1 cellular context compared by ENCODE assay signal in the genomic region with DNA sequence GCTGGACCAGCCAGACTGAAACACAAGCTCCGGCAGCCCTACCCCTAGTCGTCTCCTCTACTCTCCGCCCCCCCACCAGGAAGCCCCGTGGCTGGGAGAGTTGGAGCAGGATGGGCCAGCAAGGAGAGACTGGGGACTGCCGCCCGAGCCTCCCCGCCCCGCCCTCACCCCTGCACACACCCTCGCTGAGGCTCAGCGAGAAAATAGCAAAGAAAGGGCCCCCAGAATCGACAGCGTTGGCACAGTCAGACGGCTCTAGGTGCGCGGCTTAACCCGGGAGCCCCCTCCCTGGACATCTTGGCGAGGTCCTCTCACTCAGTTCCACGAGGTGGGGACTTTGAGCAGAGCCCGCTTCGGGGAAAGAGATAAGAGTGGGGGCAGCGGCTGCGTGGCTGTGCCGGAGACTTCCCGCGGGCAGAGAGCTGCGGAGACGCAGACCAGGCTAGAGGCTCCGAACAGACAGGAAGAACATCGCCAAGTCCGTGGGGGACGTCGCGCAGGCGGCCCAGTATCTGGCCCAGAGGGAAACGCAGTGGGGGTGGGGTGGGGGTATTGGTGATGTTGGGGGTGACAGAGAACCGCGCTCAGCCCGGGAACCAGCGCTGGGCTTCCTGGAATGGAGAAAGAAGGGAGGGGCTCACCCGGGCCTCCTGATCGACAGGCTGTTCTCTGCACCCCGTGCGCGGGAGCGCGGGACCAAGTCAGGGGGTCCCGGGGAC.
A peak's percentile ranks its signal among the peaks of the same experiment; 100 is the strongest.
TF ChIP-seq lines count a peak whose summit lies in the region.

No MANE protein-coding gene starts in this region.

TF ChIP-seq in K562, 482 proteins besides CTCF, POLR2A, EP300 and RAD21 (continued from another document and continues in another):
- TF ChIP-seq, protein P1, sequence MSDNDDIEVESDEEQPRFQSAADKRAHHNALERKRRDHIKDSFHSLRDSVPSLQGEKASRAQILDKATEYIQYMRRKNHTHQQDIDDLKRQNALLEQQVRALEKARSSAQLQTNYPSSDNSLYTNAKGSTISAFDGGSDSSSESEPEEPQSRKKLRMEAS (CRISPR knock-in tag; IDR thresholded peaks at IDR 0.05): no peak
- TF ChIP-seq, protein P2, sequence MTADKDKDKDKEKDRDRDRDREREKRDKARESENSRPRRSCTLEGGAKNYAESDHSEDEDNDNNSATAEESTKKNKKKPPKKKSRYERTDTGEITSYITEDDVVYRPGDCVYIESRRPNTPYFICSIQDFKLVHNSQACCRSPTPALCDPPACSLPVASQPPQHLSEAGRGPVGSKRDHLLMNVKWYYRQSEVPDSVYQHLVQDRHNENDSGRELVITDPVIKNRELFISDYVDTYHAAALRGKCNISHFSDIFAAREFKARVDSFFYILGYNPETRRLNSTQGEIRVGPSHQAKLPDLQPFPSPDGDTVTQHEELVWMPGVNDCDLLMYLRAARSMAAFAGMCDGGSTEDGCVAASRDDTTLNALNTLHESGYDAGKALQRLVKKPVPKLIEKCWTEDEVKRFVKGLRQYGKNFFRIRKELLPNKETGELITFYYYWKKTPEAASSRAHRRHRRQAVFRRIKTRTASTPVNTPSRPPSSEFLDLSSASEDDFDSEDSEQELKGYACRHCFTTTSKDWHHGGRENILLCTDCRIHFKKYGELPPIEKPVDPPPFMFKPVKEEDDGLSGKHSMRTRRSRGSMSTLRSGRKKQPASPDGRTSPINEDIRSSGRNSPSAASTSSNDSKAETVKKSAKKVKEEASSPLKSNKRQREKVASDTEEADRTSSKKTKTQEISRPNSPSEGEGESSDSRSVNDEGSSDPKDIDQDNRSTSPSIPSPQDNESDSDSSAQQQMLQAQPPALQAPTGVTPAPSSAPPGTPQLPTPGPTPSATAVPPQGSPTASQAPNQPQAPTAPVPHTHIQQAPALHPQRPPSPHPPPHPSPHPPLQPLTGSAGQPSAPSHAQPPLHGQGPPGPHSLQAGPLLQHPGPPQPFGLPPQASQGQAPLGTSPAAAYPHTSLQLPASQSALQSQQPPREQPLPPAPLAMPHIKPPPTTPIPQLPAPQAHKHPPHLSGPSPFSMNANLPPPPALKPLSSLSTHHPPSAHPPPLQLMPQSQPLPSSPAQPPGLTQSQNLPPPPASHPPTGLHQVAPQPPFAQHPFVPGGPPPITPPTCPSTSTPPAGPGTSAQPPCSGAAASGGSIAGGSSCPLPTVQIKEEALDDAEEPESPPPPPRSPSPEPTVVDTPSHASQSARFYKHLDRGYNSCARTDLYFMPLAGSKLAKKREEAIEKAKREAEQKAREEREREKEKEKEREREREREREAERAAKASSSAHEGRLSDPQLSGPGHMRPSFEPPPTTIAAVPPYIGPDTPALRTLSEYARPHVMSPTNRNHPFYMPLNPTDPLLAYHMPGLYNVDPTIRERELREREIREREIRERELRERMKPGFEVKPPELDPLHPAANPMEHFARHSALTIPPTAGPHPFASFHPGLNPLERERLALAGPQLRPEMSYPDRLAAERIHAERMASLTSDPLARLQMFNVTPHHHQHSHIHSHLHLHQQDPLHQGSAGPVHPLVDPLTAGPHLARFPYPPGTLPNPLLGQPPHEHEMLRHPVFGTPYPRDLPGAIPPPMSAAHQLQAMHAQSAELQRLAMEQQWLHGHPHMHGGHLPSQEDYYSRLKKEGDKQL (CRISPR knock-in tag; IDR thresholded peaks at IDR 0.05; ENCODE audit: borderline replicate concordance): no peak
- TF ChIP-seq PHF8 (IDR thresholded peaks at IDR 0.05; ENCODE audit: borderline replicate concordance, low read length) (no peak), IRF2 (CRISPR knock-in tag; IDR thresholded peaks at IDR 0.05) (no peak), NR1H2 (CRISPR knock-in tag; IDR thresholded peaks at IDR 0.05) (no peak), NFIC (IDR thresholded peaks at IDR 0.05) (peak; percentile 64), ZZZ3 (IDR thresholded peaks at IDR 0.05) (no peak)
- TF ChIP-seq, protein P3, sequence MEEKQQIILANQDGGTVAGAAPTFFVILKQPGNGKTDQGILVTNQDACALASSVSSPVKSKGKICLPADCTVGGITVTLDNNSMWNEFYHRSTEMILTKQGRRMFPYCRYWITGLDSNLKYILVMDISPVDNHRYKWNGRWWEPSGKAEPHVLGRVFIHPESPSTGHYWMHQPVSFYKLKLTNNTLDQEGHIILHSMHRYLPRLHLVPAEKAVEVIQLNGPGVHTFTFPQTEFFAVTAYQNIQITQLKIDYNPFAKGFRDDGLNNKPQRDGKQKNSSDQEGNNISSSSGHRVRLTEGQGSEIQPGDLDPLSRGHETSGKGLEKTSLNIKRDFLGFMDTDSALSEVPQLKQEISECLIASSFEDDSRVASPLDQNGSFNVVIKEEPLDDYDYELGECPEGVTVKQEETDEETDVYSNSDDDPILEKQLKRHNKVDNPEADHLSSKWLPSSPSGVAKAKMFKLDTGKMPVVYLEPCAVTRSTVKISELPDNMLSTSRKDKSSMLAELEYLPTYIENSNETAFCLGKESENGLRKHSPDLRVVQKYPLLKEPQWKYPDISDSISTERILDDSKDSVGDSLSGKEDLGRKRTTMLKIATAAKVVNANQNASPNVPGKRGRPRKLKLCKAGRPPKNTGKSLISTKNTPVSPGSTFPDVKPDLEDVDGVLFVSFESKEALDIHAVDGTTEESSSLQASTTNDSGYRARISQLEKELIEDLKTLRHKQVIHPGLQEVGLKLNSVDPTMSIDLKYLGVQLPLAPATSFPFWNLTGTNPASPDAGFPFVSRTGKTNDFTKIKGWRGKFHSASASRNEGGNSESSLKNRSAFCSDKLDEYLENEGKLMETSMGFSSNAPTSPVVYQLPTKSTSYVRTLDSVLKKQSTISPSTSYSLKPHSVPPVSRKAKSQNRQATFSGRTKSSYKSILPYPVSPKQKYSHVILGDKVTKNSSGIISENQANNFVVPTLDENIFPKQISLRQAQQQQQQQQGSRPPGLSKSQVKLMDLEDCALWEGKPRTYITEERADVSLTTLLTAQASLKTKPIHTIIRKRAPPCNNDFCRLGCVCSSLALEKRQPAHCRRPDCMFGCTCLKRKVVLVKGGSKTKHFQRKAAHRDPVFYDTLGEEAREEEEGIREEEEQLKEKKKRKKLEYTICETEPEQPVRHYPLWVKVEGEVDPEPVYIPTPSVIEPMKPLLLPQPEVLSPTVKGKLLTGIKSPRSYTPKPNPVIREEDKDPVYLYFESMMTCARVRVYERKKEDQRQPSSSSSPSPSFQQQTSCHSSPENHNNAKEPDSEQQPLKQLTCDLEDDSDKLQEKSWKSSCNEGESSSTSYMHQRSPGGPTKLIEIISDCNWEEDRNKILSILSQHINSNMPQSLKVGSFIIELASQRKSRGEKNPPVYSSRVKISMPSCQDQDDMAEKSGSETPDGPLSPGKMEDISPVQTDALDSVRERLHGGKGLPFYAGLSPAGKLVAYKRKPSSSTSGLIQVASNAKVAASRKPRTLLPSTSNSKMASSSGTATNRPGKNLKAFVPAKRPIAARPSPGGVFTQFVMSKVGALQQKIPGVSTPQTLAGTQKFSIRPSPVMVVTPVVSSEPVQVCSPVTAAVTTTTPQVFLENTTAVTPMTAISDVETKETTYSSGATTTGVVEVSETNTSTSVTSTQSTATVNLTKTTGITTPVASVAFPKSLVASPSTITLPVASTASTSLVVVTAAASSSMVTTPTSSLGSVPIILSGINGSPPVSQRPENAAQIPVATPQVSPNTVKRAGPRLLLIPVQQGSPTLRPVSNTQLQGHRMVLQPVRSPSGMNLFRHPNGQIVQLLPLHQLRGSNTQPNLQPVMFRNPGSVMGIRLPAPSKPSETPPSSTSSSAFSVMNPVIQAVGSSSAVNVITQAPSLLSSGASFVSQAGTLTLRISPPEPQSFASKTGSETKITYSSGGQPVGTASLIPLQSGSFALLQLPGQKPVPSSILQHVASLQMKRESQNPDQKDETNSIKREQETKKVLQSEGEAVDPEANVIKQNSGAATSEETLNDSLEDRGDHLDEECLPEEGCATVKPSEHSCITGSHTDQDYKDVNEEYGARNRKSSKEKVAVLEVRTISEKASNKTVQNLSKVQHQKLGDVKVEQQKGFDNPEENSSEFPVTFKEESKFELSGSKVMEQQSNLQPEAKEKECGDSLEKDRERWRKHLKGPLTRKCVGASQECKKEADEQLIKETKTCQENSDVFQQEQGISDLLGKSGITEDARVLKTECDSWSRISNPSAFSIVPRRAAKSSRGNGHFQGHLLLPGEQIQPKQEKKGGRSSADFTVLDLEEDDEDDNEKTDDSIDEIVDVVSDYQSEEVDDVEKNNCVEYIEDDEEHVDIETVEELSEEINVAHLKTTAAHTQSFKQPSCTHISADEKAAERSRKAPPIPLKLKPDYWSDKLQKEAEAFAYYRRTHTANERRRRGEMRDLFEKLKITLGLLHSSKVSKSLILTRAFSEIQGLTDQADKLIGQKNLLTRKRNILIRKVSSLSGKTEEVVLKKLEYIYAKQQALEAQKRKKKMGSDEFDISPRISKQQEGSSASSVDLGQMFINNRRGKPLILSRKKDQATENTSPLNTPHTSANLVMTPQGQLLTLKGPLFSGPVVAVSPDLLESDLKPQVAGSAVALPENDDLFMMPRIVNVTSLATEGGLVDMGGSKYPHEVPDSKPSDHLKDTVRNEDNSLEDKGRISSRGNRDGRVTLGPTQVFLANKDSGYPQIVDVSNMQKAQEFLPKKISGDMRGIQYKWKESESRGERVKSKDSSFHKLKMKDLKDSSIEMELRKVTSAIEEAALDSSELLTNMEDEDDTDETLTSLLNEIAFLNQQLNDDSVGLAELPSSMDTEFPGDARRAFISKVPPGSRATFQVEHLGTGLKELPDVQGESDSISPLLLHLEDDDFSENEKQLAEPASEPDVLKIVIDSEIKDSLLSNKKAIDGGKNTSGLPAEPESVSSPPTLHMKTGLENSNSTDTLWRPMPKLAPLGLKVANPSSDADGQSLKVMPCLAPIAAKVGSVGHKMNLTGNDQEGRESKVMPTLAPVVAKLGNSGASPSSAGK (IDR thresholded peaks at IDR 0.05): peak; percentile 67
- TF ChIP-seq, protein P4, sequence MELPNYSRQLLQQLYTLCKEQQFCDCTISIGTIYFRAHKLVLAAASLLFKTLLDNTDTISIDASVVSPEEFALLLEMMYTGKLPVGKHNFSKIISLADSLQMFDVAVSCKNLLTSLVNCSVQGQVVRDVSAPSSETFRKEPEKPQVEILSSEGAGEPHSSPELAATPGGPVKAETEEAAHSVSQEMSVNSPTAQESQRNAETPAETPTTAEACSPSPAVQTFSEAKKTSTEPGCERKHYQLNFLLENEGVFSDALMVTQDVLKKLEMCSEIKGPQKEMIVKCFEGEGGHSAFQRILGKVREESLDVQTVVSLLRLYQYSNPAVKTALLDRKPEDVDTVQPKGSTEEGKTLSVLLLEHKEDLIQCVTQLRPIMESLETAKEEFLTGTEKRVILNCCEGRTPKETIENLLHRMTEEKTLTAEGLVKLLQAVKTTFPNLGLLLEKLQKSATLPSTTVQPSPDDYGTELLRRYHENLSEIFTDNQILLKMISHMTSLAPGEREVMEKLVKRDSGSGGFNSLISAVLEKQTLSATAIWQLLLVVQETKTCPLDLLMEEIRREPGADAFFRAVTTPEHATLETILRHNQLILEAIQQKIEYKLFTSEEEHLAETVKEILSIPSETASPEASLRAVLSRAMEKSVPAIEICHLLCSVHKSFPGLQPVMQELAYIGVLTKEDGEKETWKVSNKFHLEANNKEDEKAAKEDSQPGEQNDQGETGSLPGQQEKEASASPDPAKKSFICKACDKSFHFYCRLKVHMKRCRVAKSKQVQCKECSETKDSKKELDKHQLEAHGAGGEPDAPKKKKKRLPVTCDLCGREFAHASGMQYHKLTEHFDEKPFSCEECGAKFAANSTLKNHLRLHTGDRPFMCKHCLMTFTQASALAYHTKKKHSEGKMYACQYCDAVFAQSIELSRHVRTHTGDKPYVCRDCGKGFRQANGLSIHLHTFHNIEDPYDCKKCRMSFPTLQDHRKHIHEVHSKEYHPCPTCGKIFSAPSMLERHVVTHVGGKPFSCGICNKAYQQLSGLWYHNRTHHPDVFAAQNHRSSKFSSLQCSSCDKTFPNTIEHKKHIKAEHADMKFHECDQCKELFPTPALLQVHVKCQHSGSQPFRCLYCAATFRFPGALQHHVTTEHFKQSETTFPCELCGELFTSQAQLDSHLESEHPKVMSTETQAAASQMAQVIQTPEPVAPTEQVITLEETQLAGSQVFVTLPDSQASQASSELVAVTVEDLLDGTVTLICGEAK (IDR thresholded peaks at IDR 0.05): 0 out of 2 replicates have a peak, but pooled peaks have one; percentile 26
- TF ChIP-seq, protein P4 (CRISPR knock-in tag; IDR thresholded peaks at IDR 0.05): no peak
- TF ChIP-seq, protein P5, sequence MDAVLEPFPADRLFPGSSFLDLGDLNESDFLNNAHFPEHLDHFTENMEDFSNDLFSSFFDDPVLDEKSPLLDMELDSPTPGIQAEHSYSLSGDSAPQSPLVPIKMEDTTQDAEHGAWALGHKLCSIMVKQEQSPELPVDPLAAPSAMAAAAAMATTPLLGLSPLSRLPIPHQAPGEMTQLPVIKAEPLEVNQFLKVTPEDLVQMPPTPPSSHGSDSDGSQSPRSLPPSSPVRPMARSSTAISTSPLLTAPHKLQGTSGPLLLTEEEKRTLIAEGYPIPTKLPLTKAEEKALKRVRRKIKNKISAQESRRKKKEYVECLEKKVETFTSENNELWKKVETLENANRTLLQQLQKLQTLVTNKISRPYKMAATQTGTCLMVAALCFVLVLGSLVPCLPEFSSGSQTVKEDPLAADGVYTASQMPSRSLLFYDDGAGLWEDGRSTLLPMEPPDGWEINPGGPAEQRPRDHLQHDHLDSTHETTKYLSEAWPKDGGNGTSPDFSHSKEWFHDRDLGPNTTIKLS (IDR thresholded peaks at IDR 0.05; ENCODE audit: borderline replicate concordance, low read depth): no peak
